1 cellular context compared by ENCODE assay signal in the genomic region with DNA sequence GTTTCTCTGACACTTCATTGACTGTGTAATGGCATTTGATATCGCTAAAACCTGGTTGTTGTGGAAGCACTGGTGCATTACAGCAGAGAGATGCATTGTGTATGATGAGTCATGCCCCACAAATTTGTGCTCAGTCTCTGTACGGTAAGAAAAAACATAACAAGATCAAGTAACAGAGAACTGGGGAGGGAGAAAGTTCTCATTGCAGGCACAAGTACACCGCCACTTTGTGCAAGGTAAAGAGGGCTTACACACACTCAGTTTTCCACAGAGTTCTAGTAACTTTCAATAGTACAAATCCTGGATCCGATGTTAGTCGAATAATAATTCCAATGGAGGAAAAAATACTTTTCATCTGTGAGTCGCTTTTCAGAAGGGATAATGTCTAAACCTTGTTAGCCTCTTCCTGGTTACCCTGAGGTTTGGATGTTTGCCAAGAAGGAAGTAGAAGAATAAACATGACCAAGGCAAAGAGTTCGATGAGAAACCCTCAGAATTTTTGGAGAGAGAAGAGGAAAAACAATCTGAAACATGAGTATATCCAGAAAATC.
TF ChIP-seq lines count a peak whose summit lies in the region.

No MANE protein-coding gene starts in this region.

TF ChIP-seq in GM23338, 12 proteins besides CTCF, POLR2A, EP300 and RAD21 (continued from another document):
- TF ChIP-seq, protein P1, sequence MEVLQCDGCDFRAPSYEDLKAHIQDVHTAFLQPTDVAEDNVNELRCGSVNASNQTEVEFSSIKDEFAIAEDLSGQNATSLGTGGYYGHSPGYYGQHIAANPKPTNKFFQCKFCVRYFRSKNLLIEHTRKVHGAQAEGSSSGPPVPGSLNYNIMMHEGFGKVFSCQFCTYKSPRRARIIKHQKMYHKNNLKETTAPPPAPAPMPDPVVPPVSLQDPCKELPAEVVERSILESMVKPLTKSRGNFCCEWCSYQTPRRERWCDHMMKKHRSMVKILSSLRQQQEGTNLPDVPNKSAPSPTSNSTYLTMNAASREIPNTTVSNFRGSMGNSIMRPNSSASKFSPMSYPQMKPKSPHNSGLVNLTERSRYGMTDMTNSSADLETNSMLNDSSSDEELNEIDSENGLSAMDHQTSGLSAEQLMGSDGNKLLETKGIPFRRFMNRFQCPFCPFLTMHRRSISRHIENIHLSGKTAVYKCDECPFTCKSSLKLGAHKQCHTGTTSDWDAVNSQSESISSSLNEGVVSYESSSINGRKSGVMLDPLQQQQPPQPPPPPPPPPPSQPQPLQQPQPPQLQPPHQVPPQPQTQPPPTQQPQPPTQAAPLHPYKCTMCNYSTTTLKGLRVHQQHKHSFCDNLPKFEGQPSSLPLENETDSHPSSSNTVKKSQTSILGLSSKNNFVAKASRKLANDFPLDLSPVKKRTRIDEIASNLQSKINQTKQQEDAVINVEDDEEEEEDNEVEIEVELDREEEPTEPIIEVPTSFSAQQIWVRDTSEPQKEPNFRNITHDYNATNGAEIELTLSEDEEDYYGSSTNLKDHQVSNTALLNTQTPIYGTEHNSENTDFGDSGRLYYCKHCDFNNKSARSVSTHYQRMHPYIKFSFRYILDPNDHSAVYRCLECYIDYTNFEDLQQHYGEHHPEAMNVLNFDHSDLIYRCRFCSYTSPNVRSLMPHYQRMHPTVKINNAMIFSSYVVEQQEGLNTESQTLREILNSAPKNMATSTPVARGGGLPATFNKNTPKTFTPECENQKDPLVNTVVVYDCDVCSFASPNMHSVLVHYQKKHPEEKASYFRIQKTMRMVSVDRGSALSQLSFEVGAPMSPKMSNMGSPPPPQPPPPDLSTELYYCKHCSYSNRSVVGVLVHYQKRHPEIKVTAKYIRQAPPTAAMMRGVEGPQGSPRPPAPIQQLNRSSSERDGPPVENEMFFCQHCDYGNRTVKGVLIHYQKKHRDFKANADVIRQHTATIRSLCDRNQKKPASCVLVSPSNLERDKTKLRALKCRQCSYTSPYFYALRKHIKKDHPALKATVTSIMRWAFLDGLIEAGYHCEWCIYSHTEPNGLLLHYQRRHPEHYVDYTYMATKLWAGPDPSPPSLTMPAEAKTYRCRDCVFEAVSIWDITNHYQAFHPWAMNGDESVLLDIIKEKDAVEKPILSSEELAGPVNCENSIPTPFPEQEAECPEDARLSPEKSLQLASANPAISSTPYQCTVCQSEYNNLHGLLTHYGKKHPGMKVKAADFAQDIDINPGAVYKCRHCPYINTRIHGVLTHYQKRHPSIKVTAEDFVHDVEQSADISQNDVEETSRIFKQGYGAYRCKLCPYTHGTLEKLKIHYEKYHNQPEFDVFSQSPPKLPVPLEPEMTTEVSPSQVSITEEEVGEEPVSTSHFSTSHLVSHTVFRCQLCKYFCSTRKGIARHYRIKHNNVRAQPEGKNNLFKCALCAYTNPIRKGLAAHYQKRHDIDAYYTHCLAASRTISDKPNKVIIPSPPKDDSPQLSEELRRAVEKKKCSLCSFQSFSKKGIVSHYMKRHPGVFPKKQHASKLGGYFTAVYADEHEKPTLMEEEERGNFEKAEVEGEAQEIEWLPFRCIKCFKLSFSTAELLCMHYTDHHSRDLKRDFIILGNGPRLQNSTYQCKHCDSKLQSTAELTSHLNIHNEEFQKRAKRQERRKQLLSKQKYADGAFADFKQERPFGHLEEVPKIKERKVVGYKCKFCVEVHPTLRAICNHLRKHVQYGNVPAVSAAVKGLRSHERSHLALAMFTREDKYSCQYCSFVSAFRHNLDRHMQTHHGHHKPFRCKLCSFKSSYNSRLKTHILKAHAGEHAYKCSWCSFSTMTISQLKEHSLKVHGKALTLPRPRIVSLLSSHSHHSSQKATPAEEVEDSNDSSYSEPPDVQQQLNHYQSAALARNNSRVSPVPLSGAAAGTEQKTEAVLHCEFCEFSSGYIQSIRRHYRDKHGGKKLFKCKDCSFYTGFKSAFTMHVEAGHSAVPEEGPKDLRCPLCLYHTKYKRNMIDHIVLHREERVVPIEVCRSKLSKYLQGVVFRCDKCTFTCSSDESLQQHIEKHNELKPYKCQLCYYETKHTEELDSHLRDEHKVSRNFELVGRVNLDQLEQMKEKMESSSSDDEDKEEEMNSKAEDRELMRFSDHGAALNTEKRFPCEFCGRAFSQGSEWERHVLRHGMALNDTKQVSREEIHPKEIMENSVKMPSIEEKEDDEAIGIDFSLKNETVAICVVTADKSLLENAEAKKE (CRISPR knock-in tag; IDR thresholded peaks at IDR 0.05): no peak
- TF ChIP-seq POLR2AphosphoS5 (IDR thresholded peaks at IDR 0.05; ENCODE audit: low read depth) (no peak), EZH2phosphoT487 (IDR thresholded peaks at IDR 0.05; ENCODE audit: unreplicated experiment) (no peak), CREB1 (CRISPR knock-in tag; IDR thresholded peaks at IDR 0.05; ENCODE audit: low read depth) (no peak), EZH2 (IDR thresholded peaks at IDR 0.05; ENCODE audit: low read depth, unreplicated experiment) (no peak)
- TF ChIP-seq, protein P2, sequence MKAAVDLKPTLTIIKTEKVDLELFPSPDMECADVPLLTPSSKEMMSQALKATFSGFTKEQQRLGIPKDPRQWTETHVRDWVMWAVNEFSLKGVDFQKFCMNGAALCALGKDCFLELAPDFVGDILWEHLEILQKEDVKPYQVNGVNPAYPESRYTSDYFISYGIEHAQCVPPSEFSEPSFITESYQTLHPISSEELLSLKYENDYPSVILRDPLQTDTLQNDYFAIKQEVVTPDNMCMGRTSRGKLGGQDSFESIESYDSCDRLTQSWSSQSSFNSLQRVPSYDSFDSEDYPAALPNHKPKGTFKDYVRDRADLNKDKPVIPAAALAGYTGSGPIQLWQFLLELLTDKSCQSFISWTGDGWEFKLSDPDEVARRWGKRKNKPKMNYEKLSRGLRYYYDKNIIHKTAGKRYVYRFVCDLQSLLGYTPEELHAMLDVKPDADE (IDR thresholded peaks at IDR 0.05): no peak
TF ChIP-seq in GM23338: peak in this region for 0.
